In the genomic region with DNA sequence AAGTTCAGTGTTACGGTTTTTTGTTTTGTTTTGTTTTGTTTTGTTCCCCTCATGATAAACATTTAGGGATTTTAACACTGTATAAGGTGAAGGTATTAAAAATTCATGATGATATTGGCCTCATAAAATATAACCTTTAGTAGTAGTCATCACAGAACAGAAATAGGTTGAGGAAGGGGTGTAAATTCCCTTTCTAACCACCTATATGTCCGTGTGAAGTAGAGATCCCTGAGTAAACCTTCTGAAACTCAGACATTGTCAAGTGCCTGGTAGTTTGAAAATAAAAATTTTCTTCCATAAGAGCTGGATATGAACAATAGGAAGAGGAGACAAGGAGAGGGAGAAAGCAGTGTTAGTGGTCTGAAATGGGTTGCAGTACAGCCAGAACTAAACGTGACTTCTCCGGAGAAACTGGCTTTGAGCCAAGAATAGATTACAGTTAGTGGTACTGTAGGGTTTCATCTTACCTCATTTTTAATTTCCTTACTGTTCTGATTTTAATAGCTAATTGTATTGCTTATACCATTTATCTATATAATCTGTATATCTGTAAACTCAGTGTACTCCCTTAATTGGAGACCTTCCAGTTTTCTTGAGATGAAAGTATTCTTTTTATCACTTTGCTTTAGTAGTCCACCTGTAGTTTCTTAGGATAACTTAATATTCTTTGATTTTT, we compare ENCODE assay signal across 9 cellular contexts. TPM values are rescaled to one million over a fixed set of nuclear protein-coding genes. Genes with fewer than 3 reads are reported as not detected.
A peak's percentile ranks its signal among the peaks of the same experiment; 100 is the strongest.
DNase-seq lines count a peak whose midpoint lies in the region; ATAC-seq and TF ChIP-seq lines count a peak whose summit lies in the region.
"Had no signal": no experiment of that assay in that cellular context is flagged by ENCODE, and none has a peak within 500 bp of the region (broad histone marks: within the 10 kb centered on the region; RNA-seq: fewer than 3 reads in every experiment).

No MANE protein-coding gene starts in this region.

- TF ChIP-seq CTCF in cardiac muscle cell (IDR thresholded peaks at IDR 0.05; ENCODE audit: low read depth, low read length) (no peak), left ventricle myocardium inferior (IDR thresholded peaks at IDR 0.05; ENCODE audit: borderline replicate concordance) (no peak), coronary artery (IDR thresholded peaks at IDR 0.05) (no peak), thoracic aorta (IDR thresholded peaks at IDR 0.05) (no peak)

- no peak for ATAC-seq in thoracic aorta (ENCODE audit: insufficient number of reproducible peaks, low FRiP score, low read depth)
- no peak for ATAC-seq in HG03521 (IDR thresholded peaks at IDR 0.05; ENCODE audit: unreplicated experiment)
- ATAC-seq in GM18511 (IDR thresholded peaks at IDR 0.05; ENCODE audit: unreplicated experiment), result no peak

- peak; percentile 54 to 69 for DNase-seq in cardiac muscle cell (ENCODE audit: low read depth in 1 of 2, low spot score in 1 of 2)
- no peak for DNase-seq in left ventricle myocardium inferior
- DNase-seq in NCI-H748 treated with DMSO at 0.1 percent for 48 hours (lab: John Stamatoyannopoulos, UW), result peak; percentile 64
- DNase-seq in coronary artery (ENCODE audit: low spot score), result no peak
- no peak for DNase-seq in thoracic aorta (ENCODE audit: low spot score)
- DNase-seq in DMS114 treated with DMSO at 0.1 percent for 48 hours (lab: John Stamatoyannopoulos, UW; ENCODE audit: unreplicated experiment), result no peak
- DNase-seq: amniotic stem cell had no signal

- intact Hi-C loops in left ventricle myocardium inferior (cut with micrococcal nuclease), result no loop called here

- no peaks in the 10 kb centered on the region for H3K27me3 ChIP-seq in cardiac muscle cell
- no peaks in the 10 kb centered on the region for H3K27me3 ChIP-seq in left ventricle myocardium inferior (ENCODE audit: low read depth)
- H3K27me3 ChIP-seq in thoracic aorta (replicated peaks; ENCODE audit: insufficient read depth), result no peaks in the 10 kb centered on the region

- no peak overlapping the region for H3K4me3 ChIP-seq in cardiac muscle cell
- H3K4me3 ChIP-seq in left ventricle myocardium inferior, result no peak overlapping the region
- H3K4me3 ChIP-seq in coronary artery, result peak overlapping the region; percentile 36
- H3K4me3 ChIP-seq in thoracic aorta, result peak overlapping the region; percentile 30

- H3K4me1 ChIP-seq in cardiac muscle cell (ENCODE audit: low read depth) (no peaks in the 10 kb centered on the region), left ventricle myocardium inferior (peaks cover 65% of the 10 kb centered on the region), thoracic aorta (ENCODE audit: control insufficient read depth in 1 of 2, low read depth in 2 of 2) (peaks cover 14 to 31% of the 10 kb centered on the region in 2 donors)

- no peak overlapping the region for H3K27ac ChIP-seq in cardiac muscle cell
- no peak overlapping the region for H3K27ac ChIP-seq in left ventricle myocardium inferior (replicated peaks)
- no peak overlapping the region for H3K27ac ChIP-seq in coronary artery
- no peak overlapping the region for H3K27ac ChIP-seq in thoracic aorta

- H3K9me3 ChIP-seq in cardiac muscle cell (ENCODE audit: low read depth) (no peaks in the 10 kb centered on the region), left ventricle myocardium inferior (replicated peaks) (no peaks in the 10 kb centered on the region), thoracic aorta (no peaks in the 10 kb centered on the region)

- H3K36me3 ChIP-seq in cardiac muscle cell (peaks cover 10% of the 10 kb centered on the region), left ventricle myocardium inferior (no peaks in the 10 kb centered on the region), thoracic aorta (no peaks in the 10 kb centered on the region)

RNA-seq across cellular contexts. Expression of a gene that starts 18.3 kb away (rescaled TPM):
- total RNA-seq in cardiac muscle cell (13.1 and 16.4 TPM in 2 replicates), left ventricle myocardium inferior (12.7 TPM), thoracic aorta (10 to 100 TPM; 17.9 to 87.8 TPM)
- 18.1 and 23.6 TPM in 2 replicates for polyA plus RNA-seq in cardiac muscle cell

Comparison
In these comparisons a context has a peak if more than half of its experiments do, and no peak if none do; other contexts are left out.
1. DNase-seq: peak in cardiac muscle cell (2 of 2) and NCI-H748 treated with DMSO at 0.1 percent for 48 hours (single experiment); none in left ventricle myocardium inferior (single experiment), coronary artery (single experiment), thoracic aorta (single experiment) and DMS114 treated with DMSO at 0.1 percent for 48 hours (single experiment).
2. H3K4me3 ChIP-seq: peak in coronary artery (single experiment) and thoracic aorta (single experiment); none in cardiac muscle cell (single experiment) and left ventricle myocardium inferior (single experiment).